13 cellular contexts compared by ENCODE assay signal in genomic region chr10:101293007-101293723, GRCh38.
DNase-seq lines count a peak whose midpoint lies in the region; ATAC-seq and TF ChIP-seq lines count a peak whose summit lies in the region.
"Had no signal": no experiment of that assay in that cellular context is flagged by ENCODE, and none has a peak within 500 bp of the region (broad histone marks: within the 10 kb centered on the region; RNA-seq: fewer than 3 reads in every experiment).

No MANE protein-coding gene starts in this region.

- H2BK120ac ChIP-seq in H9 (ENCODE audit: low read depth, low read length, poor library complexity, severe bottlenecking): no peak overlapping the region

- H3K27ac ChIP-seq in H9 (ENCODE audit: insufficient read length, low read depth, low read length) (no peak overlapping the region), cardiac muscle cell (no peak overlapping the region), osteoblast (ENCODE audit: low read depth, low read length) (no peak overlapping the region), aorta (ENCODE audit: low read depth in 1 of 2, low read length in 2 of 2) (no peak overlapping the region)
- H3K27ac ChIP-seq: SJSA1 had no signal

- no CpG with 5 or more reads among the region's 17 CpGs for WGBS in H9 (ENCODE audit: extremely low coverage, insufficient read length, low lambda C conversion rate)
- 43 to 47% methylated on average over 17 of the region's 17 CpGs for WGBS in aorta, 2 donors

- 0 out of 2 replicates have a peak, but pooled peaks cover 10% of the 10 kb centered on the region for H3K4me1 ChIP-seq in H9 (ENCODE audit: insufficient read depth, low read length)
- peaks cover 14% of the 10 kb centered on the region for H3K4me1 ChIP-seq in cardiac muscle cell (ENCODE audit: low read depth)
- H3K4me1 ChIP-seq in osteoblast (ENCODE audit: insufficient read depth, low read length): peaks cover 3% of the 10 kb centered on the region
- H3K4me1 ChIP-seq in aorta (ENCODE audit: control insufficient read depth in 1 of 2, insufficient read depth in 2 of 2, low read length in 2 of 2): no peaks in the 10 kb centered on the region

- H3K27me3 ChIP-seq in H9 (ENCODE audit: insufficient read depth, low read length) (peaks cover 25% of the 10 kb centered on the region), cardiac muscle cell (peaks cover 60% of the 10 kb centered on the region), osteoblast (ENCODE audit: insufficient read depth, low read length) (peaks cover 54% of the 10 kb centered on the region), aorta (ENCODE audit: control insufficient read depth in 1 of 2, insufficient read depth in 2 of 2, low read length in 1 of 2) (peaks cover 0 to 1% of the 10 kb centered on the region in 2 donors)

- H3K4ac ChIP-seq in H9 (ENCODE audit: low read depth, low read length): no peak overlapping the region

- no peaks in the 10 kb centered on the region for H3K79me1 ChIP-seq in H9 (ENCODE audit: insufficient read depth, low read depth, low read length, poor library complexity, severe bottlenecking)

- H4K91ac ChIP-seq in H9 (ENCODE audit: insufficient read length, low read depth, low read length): no peak overlapping the region

- ATAC-seq in HG03139 (IDR thresholded peaks at IDR 0.05; ENCODE audit: unreplicated experiment) (no peak), aorta (ENCODE audit: low FRiP score) (no peak)

- no peak overlapping the region for H2AFZ ChIP-seq in H9 (ENCODE audit: low read length)
- no peak overlapping the region for H2AFZ ChIP-seq in osteoblast (ENCODE audit: low read length)

- H3K4me3 Mint-ChIP-seq in H9: peak overlapping the region; percentile 62 to 84

- H4K5ac ChIP-seq in H9 (ENCODE audit: insufficient read length, low read depth, low read length): no peak overlapping the region

- peaks cover 97% of the 10 kb centered on the region for H3K27me3 Mint-ChIP-seq in H9 (ENCODE audit: low read depth)

- H3K9me3 Mint-ChIP-seq in H9: no peaks in the 10 kb centered on the region; a peak in 1 of 5 replicates

- no peak overlapping the region for H2BK12ac ChIP-seq in H9 (ENCODE audit: insufficient read length, low read depth, low read length)

- H3T11ph ChIP-seq in H9 (ENCODE audit: low read length): no peak overlapping the region

- no peak overlapping the region for H2BK20ac ChIP-seq in H9 (ENCODE audit: low read depth, low read length, poor library complexity, severe bottlenecking)

- H2BK15ac ChIP-seq in H9 (ENCODE audit: low read depth, low read length): no peak overlapping the region

- peaks cover 34 to 39% of the 10 kb centered on the region in 2 experiments for H3K4me1 Mint-ChIP-seq in H9

- H3K4me2 ChIP-seq in H9 (ENCODE audit: insufficient read depth, insufficient read length, low read length): peak overlapping the region; percentile 76
- no peak overlapping the region for H3K4me2 ChIP-seq in osteoblast (ENCODE audit: insufficient read depth, low read length)

- TF ChIP-seq CTCF in H9 (conservative IDR thresholded peaks at IDR 0.05): no peak
- TF ChIP-seq CTCF in cardiac muscle cell (IDR thresholded peaks at IDR 0.05; ENCODE audit: low read depth, low read length): no peak
- no peak for TF ChIP-seq CTCF in osteoblast (IDR thresholded peaks at IDR 0.05; ENCODE audit: extremely low read depth, low read depth, low read length)

- no peak overlapping the region for H3K56ac ChIP-seq in H9 (ENCODE audit: insufficient read length, low read depth, low read length)

- H3K4me3 ChIP-seq in cardiac muscle cell (peak overlapping the region; percentile 41), osteoblast (ENCODE audit: insufficient read depth, low read length) (no peak overlapping the region), aorta (ENCODE audit: low read length in 2 of 2) (no peak overlapping the region)

- H3K27ac Mint-ChIP-seq in H9: no peak overlapping the region

- H3K18ac ChIP-seq in H9 (ENCODE audit: insufficient read length, low read depth, low read length): no peak overlapping the region

- no peak overlapping the region for H3K9ac ChIP-seq in H9 (ENCODE audit: extremely low read depth, insufficient read length, low read length)

- no peak overlapping the region for H3K23ac ChIP-seq in H9 (ENCODE audit: insufficient read length, low read depth, low read length)

- no peak overlapping the region for H3K14ac ChIP-seq in H9 (ENCODE audit: insufficient read depth, low read length)

- peaks cover 16% of the 10 kb centered on the region for H3K23me2 ChIP-seq in H9 (ENCODE audit: insufficient read length, low read depth, low read length, poor library complexity, severe bottlenecking)

- H2AK5ac ChIP-seq in H9 (ENCODE audit: insufficient read length, low read length): no peak overlapping the region

- intact Hi-C loops in aorta (cut with DNase I): loop anchor here in 1 of 2 donors (10.0 kb wide), 1 partner anchor 78 kb away; no protein-coding TSS in a partner anchor

- no peak overlapping the region for H4K8ac ChIP-seq in H9 (replicated peaks; ENCODE audit: insufficient read length, low read depth, low read length)

- DNase-seq in H9 (peak; percentile 61), SHP77 (lab: John Stamatoyannopoulos, UW) (peak; percentile 57 to 60), cardiac muscle cell (ENCODE audit: low read depth in 1 of 2, low spot score in 1 of 2) (no peak), osteoblast (ENCODE audit: insufficient read length, low spot score, missing footprints) (peak; percentile 63), dermis blood vessel endothelial cell (no peak), SKM-1 (lab: John Stamatoyannopoulos, UW; ENCODE audit: unreplicated experiment) (no peak), aorta (no peak)
- DNase-seq: effector memory CD4-positive, alpha-beta T cell; GDM1; MM.1S; stimulated activated CD4-positive, alpha-beta T cell treated with anti-CD3 and anti-CD28 coated beads, Interleukin-1b, Interleukin-23, amount 100 ng/mL, for 48 hours had no signal

- H4K20me1 ChIP-seq in H9 (ENCODE audit: control insufficient read depth, insufficient read depth, insufficient read length) (no peaks in the 10 kb centered on the region), osteoblast (ENCODE audit: insufficient read depth, low read length) (no peaks in the 10 kb centered on the region)

- H3K79me2 ChIP-seq in H9 (ENCODE audit: insufficient read depth, low read length) (no peaks in the 10 kb centered on the region), osteoblast (ENCODE audit: insufficient read depth, low read length) (no peaks in the 10 kb centered on the region)

- no peak overlapping the region for H2BK5ac ChIP-seq in H9 (ENCODE audit: insufficient read length, low read length)

- no peaks in the 10 kb centered on the region for H3K36me3 Mint-ChIP-seq in H9 (ENCODE audit: insufficient read depth in 1 of 3, low read depth in 3 of 3)

- H3K36me3 ChIP-seq in cardiac muscle cell (no peaks in the 10 kb centered on the region), osteoblast (ENCODE audit: insufficient read depth, low read length) (no peaks in the 10 kb centered on the region), aorta (ENCODE audit: control insufficient read depth in 1 of 2, insufficient read depth in 2 of 2, low read length in 1 of 2) (no peaks in the 10 kb centered on the region)
- H3K36me3 ChIP-seq: SJSA1 had no signal

- no peaks in the 10 kb centered on the region for H3K9me3 ChIP-seq in H9 (ENCODE audit: control insufficient read depth, low read depth, low read length)
- H3K9me3 ChIP-seq in cardiac muscle cell (ENCODE audit: low read depth): no peaks in the 10 kb centered on the region
- no peaks in the 10 kb centered on the region for H3K9me3 ChIP-seq in osteoblast (ENCODE audit: low read depth, low read length)
- H3K9me3 ChIP-seq in aorta (ENCODE audit: control insufficient read depth, low read length): no peaks in the 10 kb centered on the region
- H3K9me3 ChIP-seq: SJSA1 had no signal

Comparison
In these comparisons a context has a peak if more than half of its experiments do, and no peak if none do; other contexts are left out.
1. DNase-seq: peak in H9 (single experiment), SHP77 (2 of 2) and osteoblast (single experiment); none in cardiac muscle cell (0 of 2), dermis blood vessel endothelial cell (single experiment), SKM-1 (single experiment) and aorta (0 of 2).